In the genomic region with DNA sequence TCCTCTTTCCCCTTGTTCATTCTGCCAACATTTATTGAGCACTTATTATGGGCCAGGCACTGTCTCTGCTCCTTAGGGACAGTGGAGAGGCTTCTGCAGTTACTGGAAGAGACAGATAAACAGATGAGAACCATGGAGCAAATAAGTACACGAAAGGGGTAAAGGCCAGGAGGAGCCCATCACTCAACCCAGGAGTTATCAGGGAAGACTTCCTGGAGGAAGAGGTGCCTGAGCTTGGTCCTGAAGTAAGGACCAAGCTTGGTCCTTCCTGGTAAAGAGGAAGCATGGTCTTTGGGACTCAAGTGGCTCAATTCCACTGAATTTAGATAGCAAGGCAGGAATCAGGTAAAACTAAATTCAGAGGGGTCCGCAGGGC, we compare ENCODE assay signal across 1 cellular context.
TF ChIP-seq lines count a peak whose summit lies in the region.

No MANE protein-coding gene starts in this region.

TF ChIP-seq in IMR-90, 13 proteins besides CTCF, POLR2A, EP300 and RAD21:
- TF ChIP-seq RFX5 (IDR thresholded peaks at IDR 0.05; ENCODE audit: low read depth, low read length) (no peak), FOS (IDR thresholded peaks at IDR 0.05; ENCODE audit: low read depth, low read length) (no peak), CHD1 (IDR thresholded peaks at IDR 0.05; ENCODE audit: low read depth, low read length) (no peak), BHLHE40 (IDR thresholded peaks at IDR 0.05; ENCODE audit: low read depth, low read length) (no peak), MAFK (IDR thresholded peaks at IDR 0.05; ENCODE audit: low read depth, low read length) (no peak), RCOR1 (IDR thresholded peaks at IDR 0.05; ENCODE audit: insufficient replicate concordance, low read length) (no peak), USF2 (IDR thresholded peaks at IDR 0.05; ENCODE audit: low read depth, low read length) (no peak), SMC3 (IDR thresholded peaks at IDR 0.05; ENCODE audit: low read depth, low read length) (no peak)
